20 cellular contexts compared by ENCODE assay signal in the genomic region with DNA sequence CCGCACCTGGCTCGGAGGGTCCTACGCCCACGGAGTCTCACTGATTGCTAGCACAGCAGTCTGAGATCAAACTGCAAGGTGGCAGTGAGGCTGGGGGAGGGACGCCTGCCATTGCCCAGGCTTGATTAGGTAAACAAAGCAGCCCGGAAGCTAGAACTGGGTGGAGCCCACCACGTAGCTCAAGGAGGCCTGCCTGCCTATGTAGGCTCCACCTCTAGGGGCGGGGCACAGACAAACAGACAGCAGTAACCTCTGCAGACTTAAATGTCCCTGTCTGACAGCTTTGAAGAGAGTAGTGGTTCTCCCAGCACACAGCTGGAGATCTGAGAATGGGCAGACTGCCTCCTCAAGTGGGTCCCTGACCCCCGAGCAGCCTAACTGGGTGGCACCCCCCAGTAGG. TPM values are rescaled to one million over a fixed set of nuclear protein-coding genes. Genes with fewer than 3 reads are reported as not detected.
"Had no signal": no experiment of that assay in that cellular context is flagged by ENCODE, and none has a peak within 500 bp of the region (broad histone marks: within the 10 kb centered on the region; RNA-seq: fewer than 3 reads in every experiment).

No MANE protein-coding gene starts in this region.

RNA-seq across cellular contexts. Expression of a gene that starts 32.0 kb away (rescaled TPM):
- total RNA-seq: activated B cell treated with CpG ODN at 0.5 μM for 24 hours; activated CD4-positive, alpha-beta memory T cell treated with anti-CD3 and anti-CD28 coated beads for 36 hours; activated CD4-positive, alpha-beta T cell treated with anti-CD3 and anti-CD28 coated beads, Interleukin-2, amount 10 ng/mL, durations not matched to agents 24 days and 14 days; activated CD8-positive, alpha-beta memory T cell treated with anti-CD3 and anti-CD28 coated beads for 36 hours; activated CD8-positive, alpha-beta T cell treated with anti-CD3 and anti-CD28 coated beads for 36 hours; activated naive CD4-positive, alpha-beta T cell treated with anti-CD3 and anti-CD28 coated beads for 36 hours; activated naive CD4-positive, alpha-beta T cell treated with anti-CD3 and anti-CD28 coated beads, Interleukin-2, amount 50 U/mL, for 72 hours; activated naive CD8-positive, alpha-beta T cell treated with anti-CD3 and anti-CD28 coated beads for 36 hours; activated T-cell treated with anti-CD3 and anti-CD28 coated beads, Interleukin-2, amount 50 U/mL, for 4 hours; activated T-cell treated with anti-CD3 and anti-CD28 coated beads, Interleukin-2, amount 50 U/mL, for 72 hours; activated T-helper 1 cell treated with anti-CD3 and anti-CD28 coated beads, Interleukin-12 subunit alpha, Interleukin-12 subunit beta, Interleukin-2, Interleukin-4 antibody, amounts not matched to agents 30 ng/mL and 10 ng/mL and 1 ng/mL, durations not matched to agents 14 hours and 24 hours and 36 hours; activated T-helper 17 cell treated with anti-CD3 and anti-CD28 coated beads, Interleukin-2, amount 50 U/mL, for 72 hours; adrenal gland; aorta; astrocyte; body of pancreas; breast epithelium; cardiac septum; cerebellum; T-helper 2 cell treated with Interferon-gamma antibody and Interleukin-4, amounts not matched to agents 100 ng/mL and 5 ng/mL, for 36 hours had no signal
